ENCODE assay signal across 11 cellular contexts in the genomic region with DNA sequence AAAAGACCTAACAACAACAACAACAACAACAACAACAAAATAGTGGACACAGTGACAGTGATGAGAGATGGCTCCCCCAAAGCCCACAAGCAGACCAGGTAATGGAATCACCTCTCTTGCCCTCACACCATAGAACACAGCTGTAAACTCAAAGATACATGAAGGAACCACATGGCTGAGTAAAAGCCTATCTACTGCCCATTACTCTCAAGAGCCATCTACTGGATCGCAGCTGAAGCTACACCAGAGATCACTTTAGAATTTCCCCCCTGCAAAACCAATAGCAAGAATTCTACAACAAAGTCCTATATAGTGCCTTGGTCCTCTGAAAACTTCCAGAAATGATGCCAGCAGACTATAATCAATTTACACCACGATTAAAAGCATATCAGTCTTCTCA.
DNase-seq lines count a peak whose midpoint lies in the region; ATAC-seq and TF ChIP-seq lines count a peak whose summit lies in the region.
"Had no signal": no experiment of that assay in that cellular context is flagged by ENCODE, and none has a peak within 500 bp of the region (broad histone marks: within the 10 kb centered on the region; RNA-seq: fewer than 3 reads in every experiment).

No MANE protein-coding gene starts in this region.

- H3K4me1 Mint-ChIP-seq in CD4-positive, alpha-beta memory T cell, result peaks cover 0 to 1% (median 0%) of the 10 kb centered on the region in 4 donors

- ATAC-seq in Panc1 (no peak), foreskin keratinocyte (no peak), aorta (ENCODE audit: low FRiP score) (no peak), heart right ventricle (no peak)

- BruUV-seq in Panc1 (replicated peaks; lab: Mats Ljungman, UMichigan), result no TSS peak

- in situ Hi-C loops in Panc1 (cut with HindIII; ENCODE audit: low pct_unique_long_range_greater_than_20kb, low sequenced_read_pairs), result no loop called here

- no peak overlapping the region for H3K4me3 ChIP-seq in BE2C (ENCODE audit: low read depth, low read length)
- no peak overlapping the region for H3K4me3 ChIP-seq in Panc1 (ENCODE audit: low read depth in 2 of 2, low read length in 2 of 2)
- no peak overlapping the region for H3K4me3 ChIP-seq in aorta (ENCODE audit: low read length in 2 of 2)
- H3K4me3 ChIP-seq in CD4-positive, alpha-beta memory T cell (ENCODE audit: low read length in 2 of 2), result no peak overlapping the region
- H3K4me3 ChIP-seq in heart right ventricle, result no peak overlapping the region
- H3K4me3 ChIP-seq: adrenal gland, SJCRH30 had no signal

- H3K4me1 ChIP-seq in BE2C, result no peaks in the 10 kb centered on the region
- no peaks in the 10 kb centered on the region for H3K4me1 ChIP-seq in Panc1 (ENCODE audit: control insufficient read depth, insufficient read depth, low read length)
- H3K4me1 ChIP-seq in foreskin keratinocyte, result no peaks in the 10 kb centered on the region
- no peaks in the 10 kb centered on the region for H3K4me1 ChIP-seq in aorta (ENCODE audit: control insufficient read depth in 1 of 2, insufficient read depth in 2 of 2, low read length in 2 of 2)
- no peaks in the 10 kb centered on the region for H3K4me1 ChIP-seq in CD4-positive, alpha-beta memory T cell (ENCODE audit: insufficient read depth, low read length)
- no peaks in the 10 kb centered on the region for H3K4me1 ChIP-seq in heart right ventricle
- H3K4me1 ChIP-seq: adrenal gland had no signal

- POLR2A ChIA-PET in Panc1 (lab: Charles Lee), result no interaction called here
- POLR2A ChIA-PET in CD4-positive, alpha-beta memory T cell (lab: Charles Lee; ENCODE audit: partially characterized antibody), result no interaction called here

- H3K9me3 Mint-ChIP-seq in CD4-positive, alpha-beta memory T cell, result peaks cover 6 to 47% (median 20%) of the 10 kb centered on the region in 8 donors

- H3K4me3 Mint-ChIP-seq in CD4-positive, alpha-beta memory T cell, result no peak overlapping the region

- H3K36me3 Mint-ChIP-seq in CD4-positive, alpha-beta memory T cell, result no peaks in the 10 kb centered on the region

- CTCF ChIA-PET in Panc1 (lab: Charles Lee), result no interaction called here
- CTCF ChIA-PET in CD4-positive, alpha-beta memory T cell (lab: Charles Lee; ENCODE audit: partially characterized antibody), result no interaction called here

- no peaks in the 10 kb centered on the region for H3K27me3 ChIP-seq in BE2C
- no peaks in the 10 kb centered on the region for H3K27me3 ChIP-seq in Panc1 (ENCODE audit: control insufficient read depth, insufficient read depth, low read length)
- H3K27me3 ChIP-seq in foreskin keratinocyte, result no peaks in the 10 kb centered on the region
- H3K27me3 ChIP-seq in aorta (ENCODE audit: control insufficient read depth in 1 of 2, insufficient read depth in 2 of 2, low read length in 1 of 2), result no peaks in the 10 kb centered on the region
- H3K27me3 ChIP-seq in CD4-positive, alpha-beta memory T cell (ENCODE audit: insufficient read depth, low read length), result no peaks in the 10 kb centered on the region
- H3K27me3 ChIP-seq in heart right ventricle, result no peaks in the 10 kb centered on the region
- H3K27me3 ChIP-seq: adrenal gland, SJCRH30 had no signal

- intact Hi-C loops in Panc1 (cut with micrococcal nuclease; ENCODE audit: unreplicated experiment) (no loop called here), aorta (cut with DNase I) (no loop called here), heart right ventricle (cut with DNase I) (no loop called here)
- intact Hi-C loops in CD4-positive, alpha-beta memory T cell (cut with micrococcal nuclease), result no loop called here

- WGBS in aorta, 2 donors, result 61 to 72% methylated on average over 2 of the region's 2 CpGs
- 57 to 60% methylated on average over 2 of the region's 2 CpGs for WGBS in heart right ventricle, 2 donors

- no peak for DNase-seq in BE2C
- peak; percentile 3 for DNase-seq in HK-2 (ENCODE audit: unreplicated experiment)
- DNase-seq in Panc1 (ENCODE audit: low read depth, low spot score), result no peak
- peak in 1 of 2 donors; percentile 18 for DNase-seq in foreskin keratinocyte
- no peak for DNase-seq in aorta
- DNase-seq in CD4-positive, alpha-beta memory T cell, result no peak
- DNase-seq in heart right ventricle, result no peak
- no peak for DNase-seq in CD1c-positive myeloid dendritic cell (ENCODE audit: extremely low spot score)
- DNase-seq: adrenal gland, mesenchymal stem cell had no signal

- H3K27ac ChIP-seq in Panc1 (ENCODE audit: low read length), result no peak overlapping the region
- H3K27ac ChIP-seq in foreskin keratinocyte, result no peak overlapping the region
- no peak overlapping the region for H3K27ac ChIP-seq in aorta (ENCODE audit: low read depth in 1 of 2, low read length in 2 of 2)
- no peak overlapping the region for H3K27ac ChIP-seq in CD4-positive, alpha-beta memory T cell (ENCODE audit: low read depth, low read length)
- H3K27ac ChIP-seq in heart right ventricle, result no peak overlapping the region
- H3K27ac ChIP-seq: adrenal gland, SJCRH30 had no signal

- TF ChIP-seq CTCF in BE2C (IDR thresholded peaks at IDR 0.05; ENCODE audit: low read depth, low read length) (peak; percentile 75), Panc1 (IDR thresholded peaks at IDR 0.05) (peak; percentile 30), foreskin keratinocyte (conservative IDR thresholded peaks at IDR 0.05) (peak; percentile 49), heart right ventricle (IDR thresholded peaks at IDR 0.05) (no peak)

- no peaks in the 10 kb centered on the region for H3K36me3 ChIP-seq in BE2C
- H3K36me3 ChIP-seq in Panc1 (ENCODE audit: control insufficient read depth, insufficient read depth, low read length), result no peaks in the 10 kb centered on the region
- no peaks in the 10 kb centered on the region for H3K36me3 ChIP-seq in aorta (ENCODE audit: control insufficient read depth in 1 of 2, insufficient read depth in 2 of 2, low read length in 1 of 2)
- no peaks in the 10 kb centered on the region for H3K36me3 ChIP-seq in CD4-positive, alpha-beta memory T cell (ENCODE audit: insufficient read depth, low read length)
- H3K36me3 ChIP-seq in heart right ventricle, result no peaks in the 10 kb centered on the region
- H3K36me3 ChIP-seq: adrenal gland, SJCRH30 had no signal

- no peaks in the 10 kb centered on the region for H3K27me3 Mint-ChIP-seq in CD4-positive, alpha-beta memory T cell

- H3K9me3 ChIP-seq in BE2C, result no peaks in the 10 kb centered on the region
- no peaks in the 10 kb centered on the region for H3K9me3 ChIP-seq in Panc1 (ENCODE audit: control insufficient read depth, insufficient read depth, low read depth, low read length)
- H3K9me3 ChIP-seq in aorta (ENCODE audit: control insufficient read depth, low read length), result no peaks in the 10 kb centered on the region
- H3K9me3 ChIP-seq in CD4-positive, alpha-beta memory T cell (ENCODE audit: control insufficient read depth in 1 of 2, low read length in 2 of 2), result no peaks in the 10 kb centered on the region
- H3K9me3 ChIP-seq in heart right ventricle, result peaks cover 0 to 31% (median 0%) of the 10 kb centered on the region in 11 donors
- H3K9me3 ChIP-seq: adrenal gland, SJCRH30 had no signal

- H3K27ac Mint-ChIP-seq in CD4-positive, alpha-beta memory T cell, result no peak overlapping the region

Comparison
In these comparisons a context has a peak if more than half of its experiments do, and no peak if none do; other contexts are left out.
1. CTCF ChIP-seq: peak in BE2C (single experiment), Panc1 (single experiment) and foreskin keratinocyte (single experiment); none in heart right ventricle (0 of 9).